Comparison of ENCODE assay signal across 18 cellular contexts in the genomic region with DNA sequence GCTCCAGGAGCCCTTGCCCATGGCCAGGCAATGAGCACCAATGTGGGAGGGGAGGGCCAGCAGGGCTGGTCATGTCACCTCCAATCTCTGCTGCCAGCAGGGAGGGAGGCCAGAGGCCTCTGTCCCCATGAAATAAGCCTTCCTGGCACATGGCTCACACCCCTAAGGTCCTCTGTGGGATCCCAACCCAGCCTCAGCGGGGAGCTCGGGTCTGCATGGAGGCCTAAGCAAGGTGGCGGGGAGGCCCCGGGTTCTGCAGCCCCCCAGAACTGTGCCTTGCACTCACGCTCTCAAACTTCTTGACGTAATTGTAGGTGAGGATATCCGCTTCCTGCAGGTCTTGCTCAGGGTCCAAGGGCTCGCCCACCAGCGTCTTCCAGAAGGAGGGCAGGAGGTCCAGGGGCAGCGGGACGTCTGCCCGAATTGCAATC.
"Had no signal": no experiment of that assay in that cellular context is flagged by ENCODE, and none has a peak within 500 bp of the region (broad histone marks: within the 10 kb centered on the region; RNA-seq: fewer than 3 reads in every experiment).

No MANE protein-coding gene starts in this region.

- DNase-seq: activated CD4-positive, alpha-beta T cell treated with anti-CD3 and anti-CD28 coated beads, Interleukin-2, amount 50 U/mL, for 1 hour; activated naive CD4-positive, alpha-beta T cell treated with anti-CD3 and anti-CD28 coated beads, Interleukin-2, amount 50 U/mL, for 16 hours; brain microvascular endothelial cell; cortex of kidney; left ventricle myocardium superior; nephron progenitor cell; SK-N-SH; stimulated activated CD4-positive, alpha-beta T cell treated with anti-CD3 and anti-CD28 coated beads, Interleukin-15, amount 100 ng/mL, for 24 hours; stimulated activated CD4-positive, alpha-beta T cell treated with anti-CD3 and anti-CD28 coated beads, Interleukin-2, amount 100 ng/mL, for 48 hours; T1000; upper lobe of left lung had no signal

- H3K9me3 Mint-ChIP-seq: activated T-helper 17 cell treated with anti-CD3 and anti-CD28 coated beads, Interleukin-2, amount 50 U/mL, for 72 hours; nephron progenitor cell had no signal

- H3K4me1 Mint-ChIP-seq: nephron progenitor cell had no signal

- H3K4me3 Mint-ChIP-seq: activated T-helper 17 cell treated with anti-CD3 and anti-CD28 coated beads, Interleukin-2, amount 50 U/mL, for 72 hours; nephron progenitor cell had no signal

- H3K27me3 Mint-ChIP-seq: activated T-helper 17 cell treated with anti-CD3 and anti-CD28 coated beads, Interleukin-2, amount 50 U/mL, for 72 hours had no signal

- ATAC-seq: activated T-helper 17 cell treated with anti-CD3 and anti-CD28 coated beads, Interleukin-2, amount 50 U/mL, for 72 hours; esophagus mucosa; gastroesophageal sphincter; heart left ventricle; left ventricle myocardium superior had no signal

- H3K27ac Mint-ChIP-seq: activated T-helper 17 cell treated with anti-CD3 and anti-CD28 coated beads, Interleukin-2, amount 50 U/mL, for 72 hours; nephron progenitor cell had no signal

- H3K9me3 ChIP-seq: gastroesophageal sphincter, heart left ventricle, prostate gland, right atrium auricular region, SK-N-SH, thoracic aorta, upper lobe of left lung had no signal
